12 cellular contexts compared by ENCODE assay signal in the genomic region with DNA sequence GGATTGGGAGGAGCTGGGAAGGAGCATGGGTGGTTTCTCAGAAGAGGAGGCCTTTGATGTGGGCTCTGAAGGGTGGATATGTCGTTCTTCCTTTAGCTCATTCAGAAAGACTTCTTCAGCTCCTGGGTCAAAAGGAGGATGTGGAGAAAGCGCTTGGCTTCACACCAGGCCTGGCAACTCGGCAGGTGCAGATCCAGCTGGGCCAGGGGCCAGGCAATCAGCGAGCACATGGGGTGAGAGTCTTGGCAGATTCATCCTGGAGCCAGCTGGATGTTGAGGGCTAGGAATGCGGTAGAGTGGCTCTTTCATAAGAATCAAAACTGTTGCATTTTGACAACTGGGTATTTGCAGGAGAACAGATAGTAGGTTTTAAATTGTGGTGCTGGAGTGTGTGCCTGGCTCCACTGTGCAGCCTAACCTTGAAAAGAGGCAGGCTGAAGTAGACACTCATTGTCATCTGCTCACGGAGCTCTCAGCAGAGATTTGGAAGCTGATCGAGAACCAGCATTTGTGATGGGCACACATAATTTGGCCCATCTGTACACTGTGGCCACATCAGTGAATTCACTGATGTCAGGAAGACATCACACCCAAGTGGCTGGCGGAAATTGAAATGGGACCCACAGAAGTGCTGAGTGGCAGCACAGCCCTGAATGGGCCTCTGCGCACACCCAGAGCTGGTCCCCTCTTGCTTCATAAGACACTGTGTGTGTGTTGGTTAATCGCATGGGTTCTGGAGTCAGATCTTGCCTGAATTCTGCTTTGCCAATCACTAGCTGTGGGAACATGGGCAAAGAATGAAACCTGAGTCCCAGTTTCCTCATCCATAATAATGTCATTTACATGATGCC.
DNase-seq lines count a peak whose midpoint lies in the region; ATAC-seq and TF ChIP-seq lines count a peak whose summit lies in the region.
"Had no signal": no experiment of that assay in that cellular context is flagged by ENCODE, and none has a peak within 500 bp of the region (broad histone marks: within the 10 kb centered on the region; RNA-seq: fewer than 3 reads in every experiment).

No MANE protein-coding gene starts in this region.

- intact Hi-C loops in ascending aorta (cut with DNase I) = no loop called here

- H3K27ac ChIP-seq in ascending aorta = peak overlapping the region; percentile 37 to 46
- H3K27ac ChIP-seq: breast epithelium, C4-2B, suprapubic skin had no signal

- H3K9me3 ChIP-seq in ascending aorta = no peaks in the 10 kb centered on the region
- H3K9me3 ChIP-seq: breast epithelium, suprapubic skin had no signal

- ATAC-seq in GM21526 (IDR thresholded peaks at IDR 0.05; ENCODE audit: low FRiP score, unreplicated experiment) = no peak

- TF ChIP-seq CTCF in AG10803 (conservative IDR thresholded peaks at IDR 0.05; ENCODE audit: low read length) = no peak
- TF ChIP-seq CTCF in ascending aorta (IDR thresholded peaks at IDR 0.05) = no peak

- peaks cover 11 to 28% of the 10 kb centered on the region in 2 donors for H3K4me1 ChIP-seq in ascending aorta
- H3K4me1 ChIP-seq: breast epithelium had no signal

- H3K36me3 ChIP-seq in ascending aorta = no peaks in the 10 kb centered on the region
- H3K36me3 ChIP-seq: breast epithelium, suprapubic skin had no signal

- H3K4me3 ChIP-seq in AG10803 (ENCODE audit: low read length) (no peak overlapping the region), ascending aorta (no peak overlapping the region)
- H3K4me3 ChIP-seq: breast epithelium, suprapubic skin had no signal

- H3K27me3 ChIP-seq in ascending aorta = no peaks in the 10 kb centered on the region
- H3K27me3 ChIP-seq: breast epithelium, suprapubic skin had no signal

- DNase-seq in AG10803 (ENCODE audit: low read depth) = peak; percentile 21
- peak; percentile 35 for DNase-seq in HT1080 (ENCODE audit: low read depth)
- DNase-seq in ascending aorta (ENCODE audit: low spot score in 2 of 2) = no peak
- peak; percentile 71 for DNase-seq in myocyte (ENCODE audit: low read depth)
- no peak for DNase-seq in AG08396 (ENCODE audit: low spot score)
- no peak for DNase-seq in foreskin melanocyte
- no peak for DNase-seq in GOT3 (lab: John Stamatoyannopoulos, UW)
- DNase-seq: T-helper 1 cell had no signal

Comparison
In these comparisons a context has a peak if more than half of its experiments do, and no peak if none do; other contexts are left out.
1. DNase-seq: peak in AG10803 (single experiment), HT1080 (single experiment) and myocyte (single experiment); none in ascending aorta (0 of 2), AG08396 (single experiment), foreskin melanocyte (single experiment) and GOT3 (single experiment).